ENCODE assay signal across 15 cellular contexts in the genomic region with DNA sequence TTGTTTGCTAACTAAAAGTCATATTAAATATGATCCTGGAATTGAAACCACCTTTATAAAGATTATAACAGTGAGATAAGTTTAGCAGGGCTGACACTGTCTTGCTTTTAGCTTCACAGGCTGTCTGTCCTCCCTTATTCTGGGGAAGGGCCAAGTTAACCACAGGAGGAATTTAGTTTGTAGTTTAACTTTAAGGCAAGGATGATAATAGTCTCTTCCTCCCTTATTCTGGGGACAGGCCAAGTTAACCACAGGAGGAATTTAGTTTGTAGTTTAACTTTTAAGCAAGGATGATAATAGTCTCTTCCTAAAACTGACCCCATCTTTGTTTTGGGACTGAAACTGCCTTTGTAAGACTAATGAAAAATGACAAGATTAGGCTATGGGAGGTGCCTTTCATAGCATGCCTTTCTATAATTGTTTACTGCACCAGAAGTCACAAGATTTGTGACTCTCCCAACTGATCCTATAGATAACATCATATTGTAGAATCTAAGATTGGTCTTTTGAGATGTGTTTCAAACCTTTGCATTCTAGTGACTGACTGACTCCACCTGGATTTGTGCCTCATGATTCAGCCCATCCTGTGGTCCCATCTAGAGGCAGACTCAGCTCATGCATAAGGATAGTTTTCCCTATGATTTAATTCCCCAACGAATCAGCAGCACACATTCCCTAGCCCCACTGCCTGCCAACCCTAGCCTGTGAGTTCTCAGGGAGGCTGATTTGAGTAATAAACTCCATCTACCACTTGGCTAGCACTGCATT.
DNase-seq lines count a peak whose midpoint lies in the region; ATAC-seq, FAIRE-seq and TF ChIP-seq lines count a peak whose summit lies in the region.
"Had no signal": no experiment of that assay in that cellular context is flagged by ENCODE, and none has a peak within 500 bp of the region (broad histone marks: within the 10 kb centered on the region; RNA-seq: fewer than 3 reads in every experiment).

No MANE protein-coding gene starts in this region.

- H3K9me3 ChIP-seq in vagina = no peaks in the 10 kb centered on the region
- H3K9me3 ChIP-seq: ovary had no signal

- H3K4me1 ChIP-seq in vagina = no peaks in the 10 kb centered on the region

- FAIRE-seq in RCC 7860 (lab: Jason Lieb, UNC) = peak; percentile 95

- no peak for TF ChIP-seq CTCF in fibroblast of mammary gland (conservative IDR thresholded peaks at IDR 0.05; ENCODE audit: control insufficient read depth, insufficient read depth, low read depth, low read length)
- TF ChIP-seq CTCF in retinal pigment epithelial cell (conservative IDR thresholded peaks at IDR 0.05; ENCODE audit: low read depth, low read length) = no peak
- no peak for TF ChIP-seq CTCF in vagina (IDR thresholded peaks at IDR 0.05)

- no peak for TF ChIP-seq POLR2A in vagina (IDR thresholded peaks at IDR 0.05)

- intact Hi-C loops in vagina (cut with DNase I) = no loop called here

- H3K27me3 ChIP-seq in vagina = no peaks in the 10 kb centered on the region
- H3K27me3 ChIP-seq: ovary had no signal

- ATAC-seq in GM18868 (IDR thresholded peaks at IDR 0.05; ENCODE audit: unreplicated experiment) (no peak), HG02678 (IDR thresholded peaks at IDR 0.05; ENCODE audit: unreplicated experiment) (no peak), GM18867 (IDR thresholded peaks at IDR 0.05; ENCODE audit: unreplicated experiment) (no peak)
- ATAC-seq: K562, T-helper 17 cell had no signal

- H3K4me3 ChIP-seq in fibroblast of mammary gland (ENCODE audit: control insufficient read depth, low read depth, low read length) (no peak overlapping the region), retinal pigment epithelial cell (ENCODE audit: low read length) (no peak overlapping the region), vagina (no peak overlapping the region)
- H3K4me3 ChIP-seq: K562, ovary had no signal

- peak; percentile 87 for DNase-seq in EL
- DNase-seq in RCC 7860 (ENCODE audit: low spot score) = peak; percentile 49
- peak; percentile 71 for DNase-seq in fibroblast of mammary gland (ENCODE audit: low read depth)
- DNase-seq in retinal pigment epithelial cell (ENCODE audit: low read depth) = peak; percentile 0
- DNase-seq in vagina (ENCODE audit: extremely low spot score in 2 of 2) = no peak
- DNase-seq: CD4-positive, CD25-positive, alpha-beta regulatory T cell; NCI-H1436; NCI-H69; ovary; T-helper 17 cell; trophoblast cell had no signal

- no peaks in the 10 kb centered on the region for H3K36me3 ChIP-seq in vagina
- H3K36me3 ChIP-seq: ovary had no signal

- H3K27ac ChIP-seq in vagina = no peak overlapping the region
- H3K27ac ChIP-seq: ovary had no signal

Comparison
In these comparisons a context has a peak if more than half of its experiments do, and no peak if none do; other contexts are left out.
1. DNase-seq: peak in EL (single experiment), RCC 7860 (single experiment), fibroblast of mammary gland (single experiment) and retinal pigment epithelial cell (single experiment); none in vagina (0 of 2).